Comparison of ENCODE assay signal across 8 cellular contexts in genomic region chr3:186821429-186822367, GRCh38. TPM values are rescaled to one million over a fixed set of nuclear protein-coding genes. Genes with fewer than 3 reads are reported as not detected.
DNase-seq lines count a peak whose midpoint lies in the region; ATAC-seq, FAIRE-seq and TF ChIP-seq lines count a peak whose summit lies in the region.

No MANE protein-coding gene starts in this region.

- H3K4me1 ChIP-seq in stomach: peaks cover 0 to 20% (median 19%) of the 10 kb centered on the region in 4 donors

- H3K36me3 ChIP-seq in stomach: no peaks in the 10 kb centered on the region

- TF ChIP-seq POLR2A in stomach (IDR thresholded peaks at IDR 0.05): no peak

- peak; percentile 77 for DNase-seq in activated CD4-positive, alpha-beta T cell treated with anti-CD3 and anti-CD28 coated beads, Interleukin-2, amount 10 ng/mL, durations not matched to agents 24 days and 14 days
- DNase-seq in activated CD4-positive, alpha-beta T cell treated with anti-CD3 and anti-CD28 coated beads for 1 hour: no peak
- peak; percentile 66 for DNase-seq in NCI-H1105 treated with DMSO at 0.1 percent for 48 hours (lab: John Stamatoyannopoulos, UW)
- DNase-seq in glutamatergic neuron: no peak
- DNase-seq in stomach: no peak
- no peak for DNase-seq in 8988T

- no peak for ATAC-seq in GM19395 (IDR thresholded peaks at IDR 0.05; ENCODE audit: unreplicated experiment)

- H3K4me1 Mint-ChIP-seq in activated CD4-positive, alpha-beta T cell treated with anti-CD3 and anti-CD28 coated beads, Interleukin-2, amount 10 ng/mL, durations not matched to agents 24 days and 14 days: peaks cover 21% of the 10 kb centered on the region
- H3K4me1 Mint-ChIP-seq in glutamatergic neuron (ENCODE audit: low read depth, unreplicated experiment): peaks cover 27% of the 10 kb centered on the region

- H3K27me3 ChIP-seq in stomach: peaks cover 0 to 39% (median 33%) of the 10 kb centered on the region in 3 donors

- intact Hi-C loops in activated CD4-positive, alpha-beta T cell treated with anti-CD3 and anti-CD28 coated beads, Interleukin-2, amount 10 ng/mL, durations not matched to agents 24 days and 14 days (cut with micrococcal nuclease): loop anchor here (1.0 to 10.0 kb wide), 2 partner anchors 204 to 837 kb away; no protein-coding TSS in a partner anchor
- intact Hi-C loops in stomach (cut with DNase I; ENCODE audit: low total_unique reads): no loop called here

- no peak overlapping the region for H3K4me3 ChIP-seq in stomach

- 40 to 48% (median 45%) methylated on average over 10 of the region's 10 CpGs for WGBS in stomach, 5 donors

- peaks cover 8% of the 10 kb centered on the region for H3K27me3 Mint-ChIP-seq in activated CD4-positive, alpha-beta T cell treated with anti-CD3 and anti-CD28 coated beads, Interleukin-2, amount 10 ng/mL, durations not matched to agents 24 days and 14 days
- peaks cover 4% of the 10 kb centered on the region for H3K27me3 Mint-ChIP-seq in glutamatergic neuron (ENCODE audit: unreplicated experiment)

- no peak overlapping the region for H3K27ac Mint-ChIP-seq in activated CD4-positive, alpha-beta T cell treated with anti-CD3 and anti-CD28 coated beads, Interleukin-2, amount 10 ng/mL, durations not matched to agents 24 days and 14 days
- H3K27ac Mint-ChIP-seq in glutamatergic neuron (ENCODE audit: unreplicated experiment): no peak overlapping the region

- peaks cover 5% of the 10 kb centered on the region for H3K36me3 Mint-ChIP-seq in activated CD4-positive, alpha-beta T cell treated with anti-CD3 and anti-CD28 coated beads, Interleukin-2, amount 10 ng/mL, durations not matched to agents 24 days and 14 days (ENCODE audit: low read depth)
- no peaks in the 10 kb centered on the region for H3K36me3 Mint-ChIP-seq in glutamatergic neuron (ENCODE audit: unreplicated experiment)

- TF ChIP-seq EP300 in stomach (IDR thresholded peaks at IDR 0.05): no peak

- H3K9me3 ChIP-seq in stomach: no peaks in the 10 kb centered on the region

- H3K27ac ChIP-seq in stomach: no peak overlapping the region

- peak; percentile 69 for TF ChIP-seq CTCF in glutamatergic neuron (IDR thresholded peaks at IDR 0.05; ENCODE audit: partially characterized antibody, unreplicated experiment)
- peak in 4 of 7 experiments; percentile 28 to 66 (median 58) for TF ChIP-seq CTCF in stomach (IDR thresholded peaks at IDR 0.05)

- peak; percentile 71 for FAIRE-seq in TTC549 (lab: Jason Lieb, UNC)

- no peak overlapping the region for H3K4me3 Mint-ChIP-seq in activated CD4-positive, alpha-beta T cell treated with anti-CD3 and anti-CD28 coated beads, Interleukin-2, amount 10 ng/mL, durations not matched to agents 24 days and 14 days
- no peak overlapping the region for H3K4me3 Mint-ChIP-seq in glutamatergic neuron (ENCODE audit: unreplicated experiment)

- no peaks in the 10 kb centered on the region for H3K9me3 Mint-ChIP-seq in activated CD4-positive, alpha-beta T cell treated with anti-CD3 and anti-CD28 coated beads, Interleukin-2, amount 10 ng/mL, durations not matched to agents 24 days and 14 days
- H3K9me3 Mint-ChIP-seq in glutamatergic neuron (ENCODE audit: unreplicated experiment): peaks cover 1% of the 10 kb centered on the region

RNA-seq across cellular contexts. Expression of gene RFC4, which starts 15.4 kb away (rescaled TPM):
- total RNA-seq in activated CD4-positive, alpha-beta T cell treated with anti-CD3 and anti-CD28 coated beads, Interleukin-2, amount 10 ng/mL, durations not matched to agents 24 days and 14 days: 116 and 119 TPM in 2 replicates
- 36.3 TPM for total RNA-seq in glutamatergic neuron (ENCODE audit: unreplicated experiment)
- 100 to 1,000 TPM in 1 of 5 donors, 10 to 100 TPM in 2, 1 to 10 TPM in 1, not detected in 1; 3.2 to 121 (median 28.4) TPM for total RNA-seq in stomach
- polyA plus RNA-seq in stomach: 10 to 100 TPM; 13.1 to 25.2 (median 21.2) TPM

RNA-seq across cellular contexts. Expression of gene ADIPOQ, which starts 20.8 kb away (rescaled TPM):
- total RNA-seq in activated CD4-positive, alpha-beta T cell treated with anti-CD3 and anti-CD28 coated beads, Interleukin-2, amount 10 ng/mL, durations not matched to agents 24 days and 14 days: not detected in 2 replicates
- 0.15 TPM for total RNA-seq in glutamatergic neuron (ENCODE audit: unreplicated experiment)
- 10 to 100 TPM in 1 of 5 donors, 1 to 10 TPM in 2, under 1 TPM in 1, not detected in 1; under 0.01 to 11.1 (median 6.5) TPM for total RNA-seq in stomach
- 1 to 10 TPM in 1 of 3 donors, under 1 TPM in 2; 0.13 to 1.4 (median 0.25) TPM for polyA plus RNA-seq in stomach

RNA-seq across cellular contexts. Expression of gene EIF4A2, which starts 38.3 kb away (rescaled TPM):
- total RNA-seq in activated CD4-positive, alpha-beta T cell treated with anti-CD3 and anti-CD28 coated beads, Interleukin-2, amount 10 ng/mL, durations not matched to agents 24 days and 14 days: 502 and 507 TPM in 2 replicates
- total RNA-seq in glutamatergic neuron (ENCODE audit: unreplicated experiment): 441 TPM
- total RNA-seq in stomach: 1,000 to 10,000 TPM in 1 of 5 donors, 100 to 1,000 TPM in 4; 165 to 1,058 (median 464) TPM
- 100 to 1,000 TPM; 313 to 569 (median 319) TPM for polyA plus RNA-seq in stomach

Comparison
In these comparisons a context has a peak if more than half of its experiments do, and no peak if none do; other contexts are left out.
1. DNase-seq: peak in activated CD4-positive, alpha-beta T cell treated with anti-CD3 and anti-CD28 coated beads, Interleukin-2, amount 10 ng/mL, durations not matched to agents 24 days and 14 days (single experiment) and NCI-H1105 treated with DMSO at 0.1 percent for 48 hours (single experiment); none in activated CD4-positive, alpha-beta T cell treated with anti-CD3 and anti-CD28 coated beads for 1 hour (single experiment), glutamatergic neuron (single experiment), stomach (single experiment) and 8988T (single experiment).